ENCODE assay signal across 16 cellular contexts in genomic region chr3:162525052-162525451, GRCh38.
DNase-seq lines count a peak whose midpoint lies in the region; ATAC-seq, FAIRE-seq and TF ChIP-seq lines count a peak whose summit lies in the region.
"Had no signal": no experiment of that assay in that cellular context is flagged by ENCODE, and none has a peak within 500 bp of the region (broad histone marks: within the 10 kb centered on the region; RNA-seq: fewer than 3 reads in every experiment).

No MANE protein-coding gene starts in this region.

- H3K9me3 Mint-ChIP-seq in activated naive CD8-positive, alpha-beta T cell treated with anti-CD3 and anti-CD28 coated beads for 36 hours = peaks cover 2% of the 10 kb centered on the region
- H3K9me3 Mint-ChIP-seq: type B pancreatic cell had no signal

- H3K27me3 Mint-ChIP-seq in activated naive CD8-positive, alpha-beta T cell treated with anti-CD3 and anti-CD28 coated beads for 36 hours = no peaks in the 10 kb centered on the region
- H3K27me3 Mint-ChIP-seq: type B pancreatic cell had no signal

- H3K9me3 ChIP-seq in body of pancreas (no peaks in the 10 kb centered on the region), small intestine (ENCODE audit: control insufficient read depth, low read depth) (no peaks in the 10 kb centered on the region)

- no peak overlapping the region for H3K4me3 ChIP-seq in body of pancreas
- H3K4me3 ChIP-seq in small intestine (ENCODE audit: low read depth in 1 of 2, low read length in 2 of 2) = no peak overlapping the region
- H3K4me3 ChIP-seq: dorsolateral prefrontal cortex, K562 had no signal

- peak; percentile 96 for DNase-seq in HCEC 1CT
- DNase-seq in body of pancreas = peak in 2 of 4 donors; percentile 4 to 22
- peak; percentile 73 for DNase-seq in iris pigment epithelial cell (ENCODE audit: low read depth)
- DNase-seq in small intestine = peak; percentile 0
- no peak for DNase-seq in NAMALWA (ENCODE audit: low spot score)
- no peak for DNase-seq in activated naive CD8-positive, alpha-beta T cell treated with anti-CD3 and anti-CD28 coated beads for 36 hours
- no peak for DNase-seq in COLO829 (ENCODE audit: low spot score)
- DNase-seq: activated gamma-delta T cell treated with Interleukin-2 at 50 U/mL for 16 hours, dorsolateral prefrontal cortex, NCI-H2171, occipital lobe, RPMI8226 had no signal

- H3K36me3 ChIP-seq in body of pancreas (replicated peaks in 1 of 2; ENCODE audit: insufficient read depth in 1 of 2, low read depth in 2 of 2) (no peaks in the 10 kb centered on the region), small intestine (ENCODE audit: control insufficient read depth in 2 of 2, insufficient read depth in 2 of 2, low read length in 2 of 2) (no peaks in the 10 kb centered on the region)

- H3K4me3 Mint-ChIP-seq in activated naive CD8-positive, alpha-beta T cell treated with anti-CD3 and anti-CD28 coated beads for 36 hours = no peak overlapping the region
- H3K4me3 Mint-ChIP-seq: type B pancreatic cell had no signal

- no peak for TF ChIP-seq CTCF in body of pancreas (IDR thresholded peaks at IDR 0.05)

- intact Hi-C loops in body of pancreas (cut with DNase I) = no loop called here

- ATAC-seq in body of pancreas (peak; percentile 60), GM18867 (IDR thresholded peaks at IDR 0.05; ENCODE audit: unreplicated experiment) (no peak)
- ATAC-seq: activated CD4-positive, CD25-positive, alpha-beta regulatory T cell treated with anti-CD3 and anti-CD28 coated beads, Interleukin-2, amount 50 U/mL, for 24 hours; K562 had no signal

- 22 to 32% methylated on average over 2 of the region's 2 CpGs for WGBS in body of pancreas, 2 donors
- 23 to 36% (median 31%) methylated on average over 2 of the region's 2 CpGs for WGBS in small intestine, 3 donors

- FAIRE-seq in small intestine (lab: Jason Lieb, UNC) = no peak
- FAIRE-seq: K562 had no signal

- H3K27me3 ChIP-seq in body of pancreas = no peaks in the 10 kb centered on the region
- H3K27me3 ChIP-seq in small intestine (ENCODE audit: control insufficient read depth in 2 of 2, insufficient read depth in 2 of 2, low read length in 2 of 2) = no peaks in the 10 kb centered on the region

- H3K4me1 Mint-ChIP-seq in activated naive CD8-positive, alpha-beta T cell treated with anti-CD3 and anti-CD28 coated beads for 36 hours = no peaks in the 10 kb centered on the region

- H3K27ac ChIP-seq in body of pancreas (no peak overlapping the region), small intestine (ENCODE audit: low read depth in 1 of 2, low read length in 1 of 2) (peak overlapping the region in 1 of 2 donors; percentile 34)
- H3K27ac ChIP-seq: dorsolateral prefrontal cortex had no signal

- no peak for TF ChIP-seq POLR2A in body of pancreas (IDR thresholded peaks at IDR 0.05)

- no peaks in the 10 kb centered on the region for H3K4me1 ChIP-seq in body of pancreas
- H3K4me1 ChIP-seq in small intestine (ENCODE audit: control insufficient read depth in 2 of 2, insufficient read depth in 1 of 2, low read depth in 1 of 2, low read length in 1 of 2) = no peaks in the 10 kb centered on the region

- no peak overlapping the region for H3K27ac Mint-ChIP-seq in activated naive CD8-positive, alpha-beta T cell treated with anti-CD3 and anti-CD28 coated beads for 36 hours
- H3K27ac Mint-ChIP-seq: type B pancreatic cell had no signal

- no peaks in the 10 kb centered on the region for H3K36me3 Mint-ChIP-seq in activated naive CD8-positive, alpha-beta T cell treated with anti-CD3 and anti-CD28 coated beads for 36 hours
- H3K36me3 Mint-ChIP-seq: type B pancreatic cell had no signal

Comparison
In these comparisons a context has a peak if more than half of its experiments do, and no peak if none do; other contexts are left out.
1. DNase-seq: peak in HCEC 1CT (single experiment), iris pigment epithelial cell (single experiment) and small intestine (single experiment); none in NAMALWA (single experiment), activated naive CD8-positive, alpha-beta T cell treated with anti-CD3 and anti-CD28 coated beads for 36 hours (single experiment) and COLO829 (single experiment).